Comparison of ENCODE assay signal across 29 cellular contexts in the genomic region with DNA sequence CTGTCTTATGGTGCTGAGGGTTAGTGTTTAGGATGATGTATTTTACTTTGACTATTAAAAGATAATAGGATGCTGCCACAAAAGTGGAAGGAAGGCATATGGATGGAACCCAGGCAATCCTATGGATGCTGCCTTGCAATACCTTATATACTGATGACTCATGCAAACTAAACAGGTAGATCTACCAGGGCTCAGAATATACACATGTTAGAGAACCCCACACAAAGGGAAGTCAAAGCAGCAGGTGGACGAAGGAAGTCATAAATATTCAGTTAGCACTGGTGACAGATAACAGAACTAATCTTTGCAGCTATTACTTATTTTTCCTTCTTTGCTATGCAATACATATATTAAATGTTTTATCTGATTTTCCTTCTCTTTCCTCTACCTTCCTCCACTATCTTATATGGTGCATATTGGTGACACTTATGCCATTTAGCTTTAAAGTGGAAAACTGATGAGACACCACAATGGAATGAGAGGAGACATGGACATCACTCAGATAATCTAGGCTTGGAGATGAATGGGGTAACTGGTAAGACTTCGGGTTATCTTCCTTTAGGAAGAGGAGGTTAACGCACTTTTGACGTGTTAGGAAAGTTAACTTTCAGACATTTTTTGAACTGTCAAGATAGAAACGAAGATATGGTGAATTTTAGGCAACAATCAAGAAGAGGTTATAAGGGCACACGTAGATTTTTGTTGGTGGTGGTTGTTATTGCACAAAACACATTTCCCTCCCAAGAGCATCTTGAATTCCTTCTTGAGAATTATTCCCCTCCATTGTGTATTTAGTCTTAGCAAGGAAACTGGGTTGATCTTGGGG. TPM values are rescaled to one million over a fixed set of nuclear protein-coding genes. Genes with fewer than 3 reads are reported as not detected.
DNase-seq lines count a peak whose midpoint lies in the region; ATAC-seq, FAIRE-seq and TF ChIP-seq lines count a peak whose summit lies in the region.
"Had no signal": no experiment of that assay in that cellular context is flagged by ENCODE, and none has a peak within 500 bp of the region (broad histone marks: within the 10 kb centered on the region; RNA-seq: fewer than 3 reads in every experiment).

No MANE protein-coding gene starts in this region.

- TF ChIP-seq CTCF in bronchial epithelial cell (IDR thresholded peaks at IDR 0.05; ENCODE audit: insufficient read depth, low read length, severe bottlenecking) (no peak), adrenal gland (IDR thresholded peaks at IDR 0.05) (no peak)

- H3K36me3 ChIP-seq in bronchial epithelial cell (ENCODE audit: control insufficient read depth, insufficient read depth, low read length): no peaks in the 10 kb centered on the region
- no peaks in the 10 kb centered on the region for H3K36me3 ChIP-seq in SJCRH30
- H3K36me3 ChIP-seq in adrenal gland (replicated peaks in 1 of 2): no peaks in the 10 kb centered on the region
- H3K36me3 ChIP-seq: HAP-1 had no signal

- H3K27me3 ChIP-seq in bronchial epithelial cell (ENCODE audit: control insufficient read depth, insufficient read depth, low read length) (no peaks in the 10 kb centered on the region), SJCRH30 (no peaks in the 10 kb centered on the region), adrenal gland (no peaks in the 10 kb centered on the region)

- ATAC-seq in HG03460 (IDR thresholded peaks at IDR 0.05; ENCODE audit: unreplicated experiment): no peak
- ATAC-seq in HG02938 (IDR thresholded peaks at IDR 0.05; ENCODE audit: unreplicated experiment): no peak
- ATAC-seq: CD8-positive, alpha-beta T cell; GM23338; Panc1 had no signal

- no peak for FAIRE-seq in bronchial epithelial cell (lab: Jason Lieb, UNC)
- FAIRE-seq: HTR-8/SVneo had no signal

- peak; percentile 37 for DNase-seq in NOMO-1 treated with DMSO at 0.1 percent for 48 hours (lab: John Stamatoyannopoulos, UW; ENCODE audit: unreplicated experiment)
- no peak for DNase-seq in NOMO-1 (lab: John Stamatoyannopoulos, UW; ENCODE audit: unreplicated experiment in 2 of 2)
- peak; percentile 27 for DNase-seq in NCI-H510A treated with DMSO at 0.1 percent for 48 hours (lab: John Stamatoyannopoulos, UW)
- peak; percentile 14 for DNase-seq in bronchial epithelial cell (ENCODE audit: low read depth)
- DNase-seq in SJCRH30: no peak
- DNase-seq in adrenal gland: no peak
- DNase-seq: CD8-positive, alpha-beta T cell; DMS 273 treated with DMSO at 0.1 percent for 48 hours; HFFc6; KBM-7; MV-4-11; NCI-H1105; NCI-H2081; NCI-H226; NCI-H524; NCI-H774; NK-92 treated with Interleukin-12 subunit alpha and Interleukin-12 subunit beta, amount 100 ng/mL, for 24 hours; SIG-M5; SK-N-SH; SW 1271 had no signal

- H3K4me3 ChIP-seq in bronchial epithelial cell (ENCODE audit: low read depth, low read length) (no peak overlapping the region), SJCRH30 (no peak overlapping the region), adrenal gland (no peak overlapping the region)
- H3K4me3 ChIP-seq: GM23338, HAP-1 had no signal

- H3K27ac ChIP-seq in SJCRH30 (no peak overlapping the region), adrenal gland (no peak overlapping the region)
- H3K27ac ChIP-seq: 22Rv1, C4-2B, RWPE1 had no signal

- intact Hi-C loops in adrenal gland (cut with DNase I): no loop called here

- 88 to 90% (median 89%) methylated on average over 6 of the region's 6 CpGs for WGBS in adrenal gland, 4 donors

- H3K9me3 ChIP-seq in SJCRH30 (replicated peaks) (no peaks in the 10 kb centered on the region), adrenal gland (replicated peaks in 1 of 3) (no peaks in the 10 kb centered on the region)
- H3K9me3 ChIP-seq: SK-N-SH had no signal

- H3K4me1 ChIP-seq in SJCRH30 (no peaks in the 10 kb centered on the region), adrenal gland (replicated peaks in 1 of 2) (no peaks in the 10 kb centered on the region)
- H3K4me1 ChIP-seq: HAP-1 had no signal

- TF ChIP-seq POLR2A in adrenal gland (IDR thresholded peaks at IDR 0.05): no peak

RNA-seq across cellular contexts. Expression of a gene that starts 39.9 kb away (rescaled TPM):
- total RNA-seq in bronchial epithelial cell (12.4 and 12.7 TPM in 2 replicates), adrenal gland (100 to 1,000 TPM; 102 to 250 (median 163) TPM)
- 32.9 and 33.4 TPM in 2 replicates for total RNA-seq in SJCRH30 (2014; rRNA removed; shearing (Covaris generic))
- 100 to 1,000 TPM in 1 of 3 donors, 10 to 100 TPM in 2; 29.2 to 119 (median 40.2) TPM for polyA plus RNA-seq in adrenal gland

Comparison
In these comparisons a context has a peak if more than half of its experiments do, and no peak if none do; other contexts are left out.
1. DNase-seq: peak in NOMO-1 treated with DMSO at 0.1 percent for 48 hours (single experiment), NCI-H510A treated with DMSO at 0.1 percent for 48 hours (single experiment) and bronchial epithelial cell (single experiment); none in NOMO-1 (0 of 2), SJCRH30 (0 of 2) and adrenal gland (0 of 7).